In the genomic region with DNA sequence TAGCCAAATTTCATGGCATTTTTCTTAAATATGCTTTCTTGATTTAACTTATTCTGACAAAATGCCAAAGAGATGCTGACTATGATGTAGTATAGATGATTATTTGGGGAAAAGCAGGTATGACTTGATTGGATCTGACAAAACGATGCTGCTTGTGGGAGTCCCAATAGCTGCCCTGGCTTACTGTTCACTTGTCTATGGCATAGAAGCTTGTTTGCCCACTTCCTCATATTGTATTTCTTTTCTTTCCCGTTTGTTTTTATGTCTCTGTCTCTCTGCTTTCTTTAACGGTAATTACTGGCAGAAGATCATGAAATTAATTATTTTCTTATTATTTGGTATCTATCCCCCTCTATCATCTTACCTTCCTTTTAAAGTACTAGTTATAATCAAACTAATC, we compare ENCODE assay signal across 17 cellular contexts. TPM values are rescaled to one million over a fixed set of nuclear protein-coding genes. Genes with fewer than 3 reads are reported as not detected.
A peak's percentile ranks its signal among the peaks of the same experiment; 100 is the strongest.
DNase-seq lines count a peak whose midpoint lies in the region; ATAC-seq, FAIRE-seq and TF ChIP-seq lines count a peak whose summit lies in the region.
"Had no signal": no experiment of that assay in that cellular context is flagged by ENCODE, and none has a peak within 500 bp of the region (broad histone marks: within the 10 kb centered on the region; RNA-seq: fewer than 3 reads in every experiment).

No MANE protein-coding gene starts in this region.

- no peak for TF ChIP-seq POLR2A in GM12892 (IDR thresholded peaks at IDR 0.05; ENCODE audit: low read depth, low read length)
- TF ChIP-seq POLR2A in GM12878 (IDR thresholded peaks at IDR 0.05; ENCODE audit: low read depth, low read length), result no peak
- TF ChIP-seq POLR2A in lower leg skin (IDR thresholded peaks at IDR 0.05), result no peak

- intact Hi-C loops in GM12878 (cut with micrococcal nuclease; ENCODE audit: unreplicated experiment) (no loop called here), lower leg skin (cut with DNase I; ENCODE audit: low total_unique reads) (no loop called here)

- no peaks in the 10 kb centered on the region for H3K9me3 Mint-ChIP-seq in activated T-cell treated with anti-CD3 and anti-CD28 coated beads, Interleukin-2, amount 50 U/mL, for 4 hours
- H3K9me3 Mint-ChIP-seq: H9 had no signal

- no peak for TF ChIP-seq CTCF in GM12878 (IDR thresholded peaks at IDR 0.05 in 2 of 3, conservative IDR thresholded peaks at IDR 0.05 in 1 of 3; ENCODE audit: control insufficient read depth in 2 of 3, extremely low read depth in 1 of 3, insufficient read depth in 1 of 3, low read depth in 3 of 3, low read length in 3 of 3)
- no peak for TF ChIP-seq CTCF in hepatocyte (IDR thresholded peaks at IDR 0.05; ENCODE audit: poor library complexity)
- no peak for TF ChIP-seq CTCF in lower leg skin (IDR thresholded peaks at IDR 0.05)

- H4K20me1 ChIP-seq in GM12878 (ENCODE audit: control insufficient read depth, insufficient read depth) (no peaks in the 10 kb centered on the region), hepatocyte (ENCODE audit: insufficient read depth, poor library complexity, severe bottlenecking) (peaks cover 72% of the 10 kb centered on the region)

- 98% methylated on average over 3 of the region's 3 CpGs for WGBS in GM12878 (ENCODE audit: insufficient coverage, insufficient replicate concordance, low lambda C conversion rate, missing lambda C conversion rate)
- 96% methylated on average over 3 of the region's 3 CpGs for WGBS in hepatocyte (ENCODE audit: low lambda C conversion rate, missing lambda C conversion rate)
- WGBS in lower leg skin, 2 donors, result 82 to 84% methylated on average over 3 of the region's 3 CpGs

- POLR2A ChIA-PET in GM12878 (lab: Charles Lee), result interaction anchor here (0.7 kb wide), 1 partner anchor 101 kb away, joined by 4 read pairs; no protein-coding TSS in a partner anchor

- H3K4me3 Mint-ChIP-seq in activated T-cell treated with anti-CD3 and anti-CD28 coated beads, Interleukin-2, amount 50 U/mL, for 4 hours, result no peak overlapping the region
- H3K4me3 Mint-ChIP-seq: CD4-positive, CD25-positive, alpha-beta regulatory T cell; H9 had no signal

- CTCF ChIA-PET in GM12878 (lab: Yijun Ruan, JAX), result interaction anchor here (1.5 kb wide), 1 partner anchor 12 kb away, joined by 5 read pairs; no protein-coding TSS in a partner anchor

- RAD21 ChIA-PET in GM12878 (lab: Charles Lee; ENCODE audit: unreplicated experiment), result no interaction called here

- H3K9ac ChIP-seq in GM12878 (ENCODE audit: control insufficient read depth, insufficient read depth, low read length), result no peak overlapping the region

- DNase-seq in GM12892 (ENCODE audit: insufficient read length) (no peak), MV-4-11 (lab: John Stamatoyannopoulos, UW) (peak; percentile 52), GM12878 (ENCODE audit: low read depth, low spot score) (no peak), hepatocyte (ENCODE audit: low spot score) (no peak), lower leg skin (ENCODE audit: low spot score in 2 of 2) (no peak)
- no peak for DNase-seq in activated T-cell treated with anti-CD3 and anti-CD28 coated beads, Interleukin-2, amount 50 U/mL, for 4 hours
- DNase-seq: ACHN; BE2C; C1 segment of cervical spinal cord; Caco-2; CD4-positive, CD25-positive, alpha-beta regulatory T cell; H9 had no signal

- H3K4me3 ChIP-seq in GM12878 (no peak overlapping the region), hepatocyte (no peak overlapping the region), lower leg skin (ENCODE audit: low read depth, poor library complexity, severe bottlenecking) (no peak overlapping the region)

- H2AFZ ChIP-seq in GM12878 (ENCODE audit: control insufficient read depth, low read depth, low read length) (no peak overlapping the region), hepatocyte (no peak overlapping the region)

- TF ChIP-seq EP300 in GM12878 (IDR thresholded peaks at IDR 0.05; ENCODE audit: borderline replicate concordance in 1 of 2, control insufficient read depth in 1 of 2, low read depth in 2 of 2, low read length in 2 of 2), result no peak

- H3K27ac ChIP-seq in GM12878 (ENCODE audit: control insufficient read depth, insufficient read depth), result no peak overlapping the region
- no peak overlapping the region for H3K27ac ChIP-seq in hepatocyte
- H3K27ac ChIP-seq: HL-60 had no signal

- ATAC-seq in GM12878, result no peak
- no peak for ATAC-seq in activated T-cell treated with anti-CD3 and anti-CD28 coated beads, Interleukin-2, amount 50 U/mL, for 4 hours

- H3K27me3 ChIP-seq in GM12878 (replicated peaks in 1 of 2; ENCODE audit: control insufficient read depth in 2 of 2, insufficient read depth in 2 of 2, low read length in 1 of 2) (no peaks in the 10 kb centered on the region), hepatocyte (no peaks in the 10 kb centered on the region)
- H3K27me3 ChIP-seq: BE2C had no signal

- SMC1A ChIA-PET in GM12878 (lab: Charles Lee; ENCODE audit: uncharacterized antibody, unreplicated experiment), result interaction anchor here (0.6 to 1.4 kb wide), 3 partner anchors 12 to 192 kb away, joined by 3 to 8 read pairs (median 3); no protein-coding TSS in a partner anchor

- H3K4me2 ChIP-seq in GM12878 (ENCODE audit: control insufficient read depth, insufficient read depth) (no peak overlapping the region), hepatocyte (no peak overlapping the region)

- H3K27me3 Mint-ChIP-seq in activated T-cell treated with anti-CD3 and anti-CD28 coated beads, Interleukin-2, amount 50 U/mL, for 4 hours (ENCODE audit: low read depth), result no peaks in the 10 kb centered on the region
- H3K27me3 Mint-ChIP-seq: CD4-positive, CD25-positive, alpha-beta regulatory T cell had no signal

- FAIRE-seq in GM12892 (lab: Jason Lieb, UNC) (peak; percentile 14), GM12878 (lab: Jason Lieb, UNC) (no peak)
- FAIRE-seq: A204.1, D721Med, G401.6, H1 had no signal

- H3K79me2 ChIP-seq in GM12878 (ENCODE audit: control insufficient read depth, insufficient read depth, low read length), result peaks cover 23% of the 10 kb centered on the region
- peaks cover 100% of the 10 kb centered on the region for H3K79me2 ChIP-seq in hepatocyte

- H3K4me1 ChIP-seq in GM12878 (ENCODE audit: control insufficient read depth, insufficient read depth, low read length) (no peaks in the 10 kb centered on the region), hepatocyte (ENCODE audit: insufficient read depth) (no peaks in the 10 kb centered on the region)
- H3K4me1 ChIP-seq: BE2C, Caco-2 had no signal

- H3K9me3 ChIP-seq in GM12878 (replicated peaks; ENCODE audit: control insufficient read depth, insufficient read depth, low read length) (peaks cover 2% of the 10 kb centered on the region; the same call in 1 of the 3 replicates), hepatocyte (ENCODE audit: low read depth) (no peaks in the 10 kb centered on the region)
- H3K9me3 ChIP-seq: BE2C, Caco-2 had no signal

- no peaks in the 10 kb centered on the region for H3K9me2 ChIP-seq in hepatocyte (replicated peaks; ENCODE audit: insufficient read depth)

- in situ Hi-C loops in GM12878 (cut with MboI), result no loop called here

- H3K36me3 ChIP-seq in GM12878 (ENCODE audit: control insufficient read depth in 2 of 2, insufficient read depth in 2 of 2, low read length in 1 of 2), result no peaks in the 10 kb centered on the region
- no peaks in the 10 kb centered on the region for H3K36me3 ChIP-seq in hepatocyte (replicated peaks; ENCODE audit: insufficient read depth, low read depth)
- H3K36me3 ChIP-seq: BE2C had no signal

- peaks cover 38% of the 10 kb centered on the region for H3K36me3 Mint-ChIP-seq in activated T-cell treated with anti-CD3 and anti-CD28 coated beads, Interleukin-2, amount 50 U/mL, for 4 hours (ENCODE audit: insufficient read depth)

- no TSS peak for BruUV-seq in GM12878 (replicated peaks; lab: Mats Ljungman, UMichigan)

- peaks cover 48% of the 10 kb centered on the region for H3K4me1 Mint-ChIP-seq in activated T-cell treated with anti-CD3 and anti-CD28 coated beads, Interleukin-2, amount 50 U/mL, for 4 hours (ENCODE audit: low read depth)

- TF ChIP-seq RAD21 in GM12878 (IDR thresholded peaks at IDR 0.05; ENCODE audit: insufficient read depth, low read depth, low read length), result no peak

TF ChIP-seq in GM12878, 131 proteins besides CTCF, POLR2A, EP300 and RAD21 (continues in another document):
- TF ChIP-seq CEBPB (IDR thresholded peaks at IDR 0.05; ENCODE audit: borderline replicate concordance in 1 of 2, low read depth in 2 of 2, low read length in 2 of 2) (no peak), GABPA (IDR thresholded peaks at IDR 0.05; ENCODE audit: low read depth) (no peak), SPI1 (IDR thresholded peaks at IDR 0.05; ENCODE audit: borderline replicate concordance, insufficient read depth, low read depth, low read length) (peak; percentile 45; the same call in 1 of the 2 replicates)
- TF ChIP-seq, protein P1, sequence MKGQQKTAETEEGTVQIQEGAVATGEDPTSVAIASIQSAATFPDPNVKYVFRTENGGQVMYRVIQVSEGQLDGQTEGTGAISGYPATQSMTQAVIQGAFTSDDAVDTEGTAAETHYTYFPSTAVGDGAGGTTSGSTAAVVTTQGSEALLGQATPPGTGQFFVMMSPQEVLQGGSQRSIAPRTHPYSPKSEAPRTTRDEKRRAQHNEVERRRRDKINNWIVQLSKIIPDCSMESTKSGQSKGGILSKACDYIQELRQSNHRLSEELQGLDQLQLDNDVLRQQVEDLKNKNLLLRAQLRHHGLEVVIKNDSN (IDR thresholded peaks at IDR 0.05; ENCODE audit: borderline replicate concordance, extremely low read length, insufficient read depth, low read depth, low read length), result no peak

RNA-seq across cellular contexts. Expression of gene EPC2, which starts 43.0 kb away (rescaled TPM):
- polyA plus RNA-seq in GM12892 (2012; ENCODE audit: missing spikeins), result 8.1 TPM
- 65.4 and 68.5 TPM in 2 replicates for total RNA-seq in GM12878 (2013; cell fraction: nucleolus; rRNA removed)
- total RNA-seq in GM12878 (2014; rRNA removed) (14.4 and 14.6 TPM in 2 replicates), GM12878 (2014; rRNA removed; fragmentation: Illumina TruSeq; extraction: Trizol) (16.5 and 16.7 TPM in 2 replicates), GM12878 (2021) (14.8 and 16.1 TPM in 2 replicates), hepatocyte (37.3 and 37.8 TPM in 2 replicates), lower leg skin (10 to 100 TPM; 15.4 to 25.3 (median 24.0) TPM)
- polyA plus RNA-seq in GM12878 (2011; ENCODE audit: low read depth), result 7.6 TPM
- polyA plus RNA-seq in GM12878 (2011; rRNA removed) (14.8 and 17.2 TPM in 2 replicates), GM12878 (2014; fragmentation: Illumina TruSeq; extraction: Trizol) (13.6 and 18.5 TPM in 2 replicates), GM12878 (2014; fragmentation: Nextera tagmentation; extraction: Ambion mirVana) (1 to 10 TPM; 2.0 to 2.6 TPM), GM12878 (2014; rRNA removed) (7.0 and 7.9 TPM in 2 replicates), GM12878 (2016; fragmentation: Nextera tagmentation; extraction: Ambion mirVana) (1 to 10 TPM; 3.0 to 3.5 TPM), hepatocyte (2.6 and 2.7 TPM in 2 replicates)
- polyA plus RNA-seq in GM12878 (2011; cell fraction: cytosol; rRNA removed), result 7.0 and 8.5 TPM in 2 replicates
- polyA plus RNA-seq in GM12878 (2011; cell fraction: nucleus; rRNA removed), result 11.1 and 12.5 TPM in 2 replicates
- 8.2 and 10.7 TPM in 2 replicates for polyA plus RNA-seq in GM12878 (2012)
- polyA minus RNA-seq in GM12878 (2011; rRNA and poly(A)+ RNA removed), result 21.8 and 35.7 TPM in 2 replicates
- 7.1 and 7.2 TPM in 2 replicates for polyA minus RNA-seq in GM12878 (2011; cell fraction: cytosol; rRNA and poly(A)+ RNA removed)
- 23.3 and 46.1 TPM in 2 replicates for polyA minus RNA-seq in GM12878 (2011; cell fraction: nucleus; rRNA and poly(A)+ RNA removed)
- 10 to 100 TPM; 28.4 to 32.4 (median 28.6) TPM for total RNA-seq in activated T-cell treated with anti-CD3 and anti-CD28 coated beads, Interleukin-2, amount 50 U/mL, for 4 hours
